Comparison of ENCODE assay signal across 24 cellular contexts in genomic region chr9:135927195-135928013, GRCh38. TPM values are rescaled to one million over a fixed set of nuclear protein-coding genes. Genes with fewer than 3 reads are reported as not detected.
DNase-seq lines count a peak whose midpoint lies in the region; ATAC-seq, FAIRE-seq and TF ChIP-seq lines count a peak whose summit lies in the region.
"Had no signal": no experiment of that assay in that cellular context is flagged by ENCODE, and none has a peak within 500 bp of the region (broad histone marks: within the 10 kb centered on the region; RNA-seq: fewer than 3 reads in every experiment).

No MANE protein-coding gene starts in this region.

- H3K4me3 ChIP-seq in astrocyte (ENCODE audit: insufficient read depth, low read depth, low read length) (no peak overlapping the region), upper lobe of right lung (no peak overlapping the region), esophagus squamous epithelium (no peak overlapping the region)
- H3K4me3 ChIP-seq: tibial nerve had no signal

- H3K27me3 ChIP-seq in astrocyte (ENCODE audit: insufficient read depth, low read length) (no peaks in the 10 kb centered on the region), upper lobe of right lung (no peaks in the 10 kb centered on the region), esophagus squamous epithelium (no peaks in the 10 kb centered on the region)
- H3K27me3 ChIP-seq: tibial nerve had no signal

- no peak overlapping the region for H3K9ac ChIP-seq in astrocyte (ENCODE audit: low read length)
- H3K9ac ChIP-seq: KMS-11 had no signal

- peaks cover 17% of the 10 kb centered on the region for H4K20me1 ChIP-seq in astrocyte (ENCODE audit: insufficient read depth, low read length)

- intact Hi-C loops in upper lobe of right lung (cut with DNase I): no loop called here
- intact Hi-C loops in esophagus squamous epithelium (cut with DNase I): no loop called here

- H3K9me3 Mint-ChIP-seq in activated naive CD8-positive, alpha-beta T cell treated with anti-CD3 and anti-CD28 coated beads, Interleukin-2, amount 50 U/mL, for 24 hours: no peaks in the 10 kb centered on the region
- H3K9me3 Mint-ChIP-seq in activated naive CD8-positive, alpha-beta T cell treated with anti-CD3 and anti-CD28 coated beads for 36 hours: no peaks in the 10 kb centered on the region
- H3K9me3 Mint-ChIP-seq in astrocyte (ENCODE audit: unreplicated experiment): no peaks in the 10 kb centered on the region
- H3K9me3 Mint-ChIP-seq: activated CD8-positive, alpha-beta T cell treated with anti-CD3 and anti-CD28 coated beads for 36 hours; mesothelial cell of epicardium; nephron; stimulated activated naive CD8-positive, alpha-beta T cell treated with anti-CD3 and anti-CD28 coated beads, Interleukin-15, amount 100 ng/mL, for 72 hours had no signal

- peaks cover 38% of the 10 kb centered on the region for H3K4me1 Mint-ChIP-seq in activated naive CD8-positive, alpha-beta T cell treated with anti-CD3 and anti-CD28 coated beads, Interleukin-2, amount 50 U/mL, for 24 hours
- peaks cover 21% of the 10 kb centered on the region for H3K4me1 Mint-ChIP-seq in activated naive CD8-positive, alpha-beta T cell treated with anti-CD3 and anti-CD28 coated beads for 36 hours
- no peaks in the 10 kb centered on the region for H3K4me1 Mint-ChIP-seq in astrocyte (ENCODE audit: low read depth, unreplicated experiment)
- H3K4me1 Mint-ChIP-seq: B cell, mesothelial cell of epicardium, nephron had no signal

- no peaks in the 10 kb centered on the region for H3K9me3 ChIP-seq in astrocyte (ENCODE audit: insufficient read depth, low read depth, low read length)
- H3K9me3 ChIP-seq in upper lobe of right lung: no peaks in the 10 kb centered on the region
- H3K9me3 ChIP-seq in esophagus squamous epithelium: no peaks in the 10 kb centered on the region
- H3K9me3 ChIP-seq: tibial nerve had no signal

- H3K36me3 ChIP-seq in astrocyte (ENCODE audit: insufficient read depth, low read length) (no peaks in the 10 kb centered on the region), upper lobe of right lung (peaks cover 2% of the 10 kb centered on the region), esophagus squamous epithelium (peaks cover 0 to 57% (median 15%) of the 10 kb centered on the region in 3 donors)

- no peak overlapping the region for H2AFZ ChIP-seq in astrocyte (ENCODE audit: low read depth, low read length)

- H3K27ac ChIP-seq in astrocyte (ENCODE audit: low read depth, low read length): no peak overlapping the region
- no peak overlapping the region for H3K27ac ChIP-seq in upper lobe of right lung
- peak overlapping the region in 2 of 4 donors; percentile 21 to 44 for H3K27ac ChIP-seq in esophagus squamous epithelium
- H3K27ac ChIP-seq: KMS-11, tibial nerve had no signal

- no peak overlapping the region for H3K27ac Mint-ChIP-seq in activated naive CD8-positive, alpha-beta T cell treated with anti-CD3 and anti-CD28 coated beads, Interleukin-2, amount 50 U/mL, for 24 hours
- no peak overlapping the region for H3K27ac Mint-ChIP-seq in activated naive CD8-positive, alpha-beta T cell treated with anti-CD3 and anti-CD28 coated beads for 36 hours
- no peak overlapping the region for H3K27ac Mint-ChIP-seq in astrocyte (ENCODE audit: unreplicated experiment)
- H3K27ac Mint-ChIP-seq: B cell, mesothelial cell of epicardium, nephron had no signal

- peaks cover 19% of the 10 kb centered on the region for H3K36me3 Mint-ChIP-seq in activated naive CD8-positive, alpha-beta T cell treated with anti-CD3 and anti-CD28 coated beads, Interleukin-2, amount 50 U/mL, for 24 hours (ENCODE audit: low read depth)
- peaks cover 9% of the 10 kb centered on the region for H3K36me3 Mint-ChIP-seq in activated naive CD8-positive, alpha-beta T cell treated with anti-CD3 and anti-CD28 coated beads for 36 hours
- peaks cover 10% of the 10 kb centered on the region for H3K36me3 Mint-ChIP-seq in astrocyte (ENCODE audit: low read depth, unreplicated experiment)

- peaks cover 16% of the 10 kb centered on the region for H3K4me1 ChIP-seq in astrocyte (ENCODE audit: insufficient read depth, low read length)
- H3K4me1 ChIP-seq in upper lobe of right lung: no peaks in the 10 kb centered on the region
- H3K4me1 ChIP-seq in esophagus squamous epithelium: peaks cover 9 to 27% (median 15%) of the 10 kb centered on the region in 3 donors

- 71 to 83% methylated on average over 1 to 6 of the region's 25 CpGs for WGBS in esophagus squamous epithelium, 2 donors

- ATAC-seq in activated naive CD8-positive, alpha-beta T cell treated with anti-CD3 and anti-CD28 coated beads, Interleukin-2, amount 50 U/mL, for 24 hours: peak; percentile 1
- ATAC-seq in upper lobe of right lung (peak; percentile 2), HG02884 (IDR thresholded peaks at IDR 0.05; ENCODE audit: unreplicated experiment) (no peak)

- FAIRE-seq in astrocyte (lab: Jason Lieb, UNC): no peak
- FAIRE-seq: GM18507, small intestine had no signal

- peak overlapping the region; percentile 58 for H3K4me2 ChIP-seq in astrocyte (ENCODE audit: low read length)
- H3K4me2 ChIP-seq: KMS-11 had no signal

- TF ChIP-seq CTCF in astrocyte (IDR thresholded peaks at IDR 0.05; ENCODE audit: insufficient read depth, low read depth, low read length): no peak
- TF ChIP-seq CTCF in upper lobe of right lung (IDR thresholded peaks at IDR 0.05): no peak
- TF ChIP-seq CTCF in esophagus squamous epithelium (IDR thresholded peaks at IDR 0.05): no peak

- no peak overlapping the region for H3K4me3 Mint-ChIP-seq in activated naive CD8-positive, alpha-beta T cell treated with anti-CD3 and anti-CD28 coated beads, Interleukin-2, amount 50 U/mL, for 24 hours
- no peak overlapping the region for H3K4me3 Mint-ChIP-seq in activated naive CD8-positive, alpha-beta T cell treated with anti-CD3 and anti-CD28 coated beads for 36 hours
- H3K4me3 Mint-ChIP-seq in astrocyte (ENCODE audit: unreplicated experiment): no peak overlapping the region
- H3K4me3 Mint-ChIP-seq: activated CD8-positive, alpha-beta T cell treated with anti-CD3 and anti-CD28 coated beads for 36 hours; B cell; mesothelial cell of epicardium; nephron had no signal

- no peaks in the 10 kb centered on the region for H3K27me3 Mint-ChIP-seq in activated naive CD8-positive, alpha-beta T cell treated with anti-CD3 and anti-CD28 coated beads, Interleukin-2, amount 50 U/mL, for 24 hours
- no peaks in the 10 kb centered on the region for H3K27me3 Mint-ChIP-seq in activated naive CD8-positive, alpha-beta T cell treated with anti-CD3 and anti-CD28 coated beads for 36 hours
- H3K27me3 Mint-ChIP-seq in astrocyte (ENCODE audit: low read depth, unreplicated experiment): peaks cover 5% of the 10 kb centered on the region
- H3K27me3 Mint-ChIP-seq: activated CD8-positive, alpha-beta T cell treated with anti-CD3 and anti-CD28 coated beads for 36 hours; B cell; progenitor cell of endocrine pancreas; stimulated activated naive CD8-positive, alpha-beta T cell treated with anti-CD3 and anti-CD28 coated beads, Interleukin-15, amount 100 ng/mL, for 72 hours had no signal

- no peaks in the 10 kb centered on the region for H3K79me2 ChIP-seq in astrocyte (ENCODE audit: insufficient read depth, low read length)

- TF ChIP-seq POLR2A in esophagus squamous epithelium (IDR thresholded peaks at IDR 0.05): no peak

- DNase-seq in activated naive CD8-positive, alpha-beta T cell treated with anti-CD3 and anti-CD28 coated beads, Interleukin-2, amount 50 U/mL, for 24 hours: no peak
- no peak for DNase-seq in activated naive CD8-positive, alpha-beta T cell treated with anti-CD3 and anti-CD28 coated beads for 36 hours
- DNase-seq in astrocyte (ENCODE audit: low read depth) (no peak), iPS-NIHi7 (ENCODE audit: extremely low spot score) (peak; percentile 6), upper lobe of right lung (no peak), esophagus squamous epithelium (lab: John Stamatoyannopoulos, UW) (no peak), DMS79 (lab: John Stamatoyannopoulos, UW) (no peak)
- DNase-seq: activated T-cell treated with anti-CD3 and anti-CD28 coated beads, Interleukin-2, amount 50 U/mL, for 1 hour; effector memory CD4-positive, alpha-beta T cell; NCI-H1048; NCI-H2029 treated with DMSO at 0.1 percent for 48 hours; NCI-H446; NK-92 treated with Interleukin-12 subunit alpha and Interleukin-12 subunit beta, amount 100 ng/mL, for 24 hours; small intestine had no signal

RNA-seq across cellular contexts. Expression of gene CAMSAP1, which starts 20.1 kb away (rescaled TPM):
- 10 to 100 TPM; 19.9 to 21.8 TPM for total RNA-seq in activated naive CD8-positive, alpha-beta T cell treated with anti-CD3 and anti-CD28 coated beads for 36 hours
- total RNA-seq in astrocyte: 27.3 and 34.8 TPM in 2 replicates
- total RNA-seq in upper lobe of right lung: 26.5 TPM
- total RNA-seq in esophagus squamous epithelium: 10 to 100 TPM; 31.2 to 85.3 (median 51.6) TPM

RNA-seq across cellular contexts. Expression of gene UBAC1, which starts 33.8 kb away (rescaled TPM):
- total RNA-seq in activated naive CD8-positive, alpha-beta T cell treated with anti-CD3 and anti-CD28 coated beads for 36 hours: 10 to 100 TPM; 30.0 to 32.6 TPM
- total RNA-seq in astrocyte (31.8 and 32.5 TPM in 2 replicates), upper lobe of right lung (30.1 TPM), esophagus squamous epithelium (10 to 100 TPM; 47.6 to 63.2 (median 54.3) TPM)
